ENCODE assay signal across 8 cellular contexts in the genomic region with DNA sequence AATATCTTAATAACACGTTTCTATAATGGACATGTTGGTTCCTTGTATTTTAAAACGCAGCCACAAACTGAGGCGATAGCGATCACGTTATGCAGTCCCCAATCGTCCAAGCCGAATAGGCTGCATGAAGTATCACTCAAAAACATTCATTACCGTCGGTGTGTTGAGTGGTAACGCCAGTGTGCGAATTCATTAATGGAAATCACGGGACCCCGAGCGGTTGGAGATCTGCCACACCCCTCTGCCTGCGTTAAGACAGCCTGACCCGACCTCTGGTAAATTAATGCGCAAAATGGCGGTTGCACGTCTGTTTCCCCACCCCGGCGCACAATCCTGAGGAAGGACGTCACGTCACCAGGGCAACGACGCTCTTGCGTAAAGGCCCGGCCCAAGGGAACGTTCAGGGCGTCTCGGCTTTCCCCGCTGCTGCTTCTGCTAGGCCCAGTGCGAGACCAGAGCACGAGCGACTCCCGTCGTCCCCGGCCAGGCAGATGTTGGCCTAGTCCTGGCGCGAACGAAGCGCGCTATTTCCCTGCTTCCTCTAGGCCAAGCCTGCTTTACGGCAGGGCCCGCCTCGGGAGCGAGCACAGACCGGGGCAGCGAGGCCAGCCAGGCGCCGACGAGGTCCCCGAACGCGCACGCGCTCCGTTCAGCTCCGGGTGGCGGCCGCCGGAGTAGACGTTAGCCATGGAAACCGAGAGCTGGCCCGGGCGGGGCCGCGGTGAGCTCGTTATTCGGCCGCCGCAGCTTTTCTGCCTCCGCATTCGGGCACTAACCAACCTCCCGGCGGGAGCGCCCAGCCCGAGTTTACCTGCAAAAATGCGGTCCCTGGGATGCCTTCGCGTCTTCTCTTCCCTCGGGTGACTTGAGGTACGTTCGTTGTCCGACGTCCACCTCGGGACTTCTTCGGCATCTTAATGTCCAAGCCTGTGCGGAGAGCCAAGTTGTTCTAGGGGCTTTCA.
A peak's percentile ranks its signal among the peaks of the same experiment; 100 is the strongest.
DNase-seq lines count a peak whose midpoint lies in the region; ATAC-seq and FAIRE-seq lines count a peak whose summit lies in the region.

A gene (plus strand): TSS at position 374 of the 962 bp plus-strand sequence. CDS start 15,716 bp downstream, outside the sequence.

- FAIRE-seq in islet of Langerhans (lab: Jason Lieb, UNC): peak; percentile 47

- peak; percentile 97 for ATAC-seq in GM19023 (IDR thresholded peaks at IDR 0.05; ENCODE audit: unreplicated experiment)
- ATAC-seq in HG03280 (IDR thresholded peaks at IDR 0.05; ENCODE audit: unreplicated experiment): peak; percentile 94
- peak; percentile 96 to 97 for ATAC-seq in activated CD4-positive, CD25-positive, alpha-beta regulatory T cell treated with anti-CD3 and anti-CD28 coated beads, Interleukin-2, amount 50 U/mL, for 24 hours

- DNase-seq in AG08396 (ENCODE audit: low spot score): peak; percentile 93
- DNase-seq in NCI-H446 treated with DMSO at 0.1 percent for 48 hours (lab: John Stamatoyannopoulos, UW): peak; percentile 99
- peak; percentile 99 for DNase-seq in cerebellar cortex (ENCODE audit: low spot score)
- peak; percentile 87 for DNase-seq in stimulated activated CD4-positive, alpha-beta T cell treated with anti-CD3 and anti-CD28 coated beads, Interleukin-12 subunit alpha, Interleukin-12 subunit beta, amount 100 ng/mL, for 4 hours

Comparison
In these comparisons a context has a peak if more than half of its experiments do, and no peak if none do; other contexts are left out.
1. Peak in every context shown above with its lines: DNase-seq and ATAC-seq.